Comparison of ENCODE assay signal across 1 cellular context in the genomic region with DNA sequence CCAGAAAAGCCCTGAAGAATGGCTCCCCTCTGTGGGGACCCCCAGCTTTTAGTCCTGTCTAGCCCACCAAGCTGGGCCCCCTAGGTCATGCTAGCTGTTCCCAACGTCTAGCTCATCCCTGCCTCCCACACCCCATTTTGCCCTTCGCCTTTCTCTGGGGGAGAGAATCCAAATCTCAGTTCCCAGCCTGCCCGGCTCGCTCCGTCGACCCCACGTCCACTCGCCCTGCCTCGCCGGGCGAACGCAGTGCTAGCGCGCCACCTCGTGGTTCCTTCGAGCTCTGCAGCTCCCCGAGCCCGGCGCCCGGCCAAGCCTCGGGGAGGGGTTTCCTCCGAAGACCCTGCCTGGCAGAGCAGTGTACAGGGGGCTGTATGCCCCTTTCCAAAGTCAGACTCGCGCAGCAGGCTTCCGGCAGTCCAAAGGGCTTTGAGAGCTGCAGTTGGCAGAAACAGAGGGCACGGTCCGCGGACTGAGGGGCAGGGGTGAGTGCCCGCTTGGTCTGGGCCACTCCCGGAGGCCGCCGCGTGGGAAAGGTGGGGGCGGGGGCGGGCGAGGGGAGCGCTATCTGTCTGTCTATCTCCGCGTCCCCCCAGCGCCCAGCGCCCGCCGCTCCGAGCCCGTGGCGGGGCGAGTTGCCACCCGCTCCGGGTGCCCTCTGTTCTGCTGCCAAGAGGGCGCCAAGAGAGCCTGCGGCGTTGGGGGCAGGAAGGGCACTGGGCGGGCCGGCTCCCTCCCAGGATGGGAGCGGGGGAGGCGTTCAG.
TF ChIP-seq lines count a peak whose summit lies in the region.

No MANE protein-coding gene starts in this region.

TF ChIP-seq in HepG2, 621 proteins besides CTCF, POLR2A, EP300 and RAD21 (continued from another document and continues in another):
- TF ChIP-seq KDM3A (CRISPR knock-in tag; IDR thresholded peaks at IDR 0.05; ENCODE audit: low read depth) (peak; percentile 64), MYPOP (CRISPR knock-in tag; IDR thresholded peaks at IDR 0.05) (peak; percentile 59; the same call in 1 of the 2 replicates), ZNF776 (CRISPR knock-in tag; IDR thresholded peaks at IDR 0.05) (0 out of 2 replicates have a peak, but pooled peaks have one; percentile 12), GATAD2A (CRISPR knock-in tag; IDR thresholded peaks at IDR 0.05) (peak; percentile 51; the same call in 1 of the 2 replicates), ZNF780A (CRISPR knock-in tag; IDR thresholded peaks at IDR 0.05) (peak; percentile 79; the same call in 1 of the 2 replicates), NONO (IDR thresholded peaks at IDR 0.05) (no peak), NONO (CRISPR knock-in tag; conservative IDR thresholded peaks at IDR 0.05) (peak; percentile 88), ZNF280D (CRISPR knock-in tag; IDR thresholded peaks at IDR 0.05) (peak; percentile 73; the same call in 1 of the 2 replicates), SOX13 (IDR thresholded peaks at IDR 0.05) (no peak), SOX13 (CRISPR knock-in tag; conservative IDR thresholded peaks at IDR 0.05 in 1 of 2, IDR thresholded peaks at IDR 0.05 in 1 of 2) (0 out of 4 replicates have a peak, but pooled peaks of 1 of the 2 experiments have one; percentile 34), AHR (CRISPR knock-in tag; IDR thresholded peaks at IDR 0.05) (0 out of 2 replicates have a peak, but pooled peaks have one; percentile 48), CHCHD3 (CRISPR knock-in tag; IDR thresholded peaks at IDR 0.05) (0 out of 2 replicates have a peak, but pooled peaks have one; percentile 22), JARID2 (CRISPR knock-in tag; IDR thresholded peaks at IDR 0.05; ENCODE audit: insufficient replicate concordance) (peak; percentile 96), ZNF792 (CRISPR knock-in tag; IDR thresholded peaks at IDR 0.05) (no peak), MAX (IDR thresholded peaks at IDR 0.05) (peak; percentile 44; the same call in 1 of the 2 replicates), HCFC1 (IDR thresholded peaks at IDR 0.05; ENCODE audit: low read depth, low read length) (no peak), ZNF350 (CRISPR knock-in tag; IDR thresholded peaks at IDR 0.05; ENCODE audit: borderline replicate concordance, low read depth) (0 out of 2 replicates have a peak, but pooled peaks have one; percentile 54), SNAPC5 (CRISPR knock-in tag; IDR thresholded peaks at IDR 0.05; ENCODE audit: borderline replicate concordance) (no peak), KMT2B (CRISPR knock-in tag; IDR thresholded peaks at IDR 0.05) (0 out of 2 replicates have a peak, but pooled peaks have one; percentile 19), PITX1 (CRISPR knock-in tag; IDR thresholded peaks at IDR 0.05) (peak; percentile 22; the same call in 1 of the 2 replicates), ZNF468 (CRISPR knock-in tag; IDR thresholded peaks at IDR 0.05) (no peak), YY1 (IDR thresholded peaks at IDR 0.05; ENCODE audit: insufficient read depth, insufficient replicate concordance, low read depth, low read length) (peak; percentile 59), THRA (CRISPR knock-in tag; IDR thresholded peaks at IDR 0.05; ENCODE audit: borderline replicate concordance) (peak; percentile 44; the same call in 1 of the 2 replicates), ZSCAN31 (CRISPR knock-in tag; IDR thresholded peaks at IDR 0.05; ENCODE audit: low read depth) (peak; percentile 52; the same call in 1 of the 2 replicates), CCDC6 (CRISPR knock-in tag; IDR thresholded peaks at IDR 0.05) (peak; percentile 78; the same call in 1 of the 2 replicates), THAP8 (CRISPR knock-in tag; IDR thresholded peaks at IDR 0.05; ENCODE audit: borderline replicate concordance) (no peak), NR2F2 (IDR thresholded peaks at IDR 0.05; ENCODE audit: borderline replicate concordance, low read depth) (0 out of 2 replicates have a peak, but pooled peaks have one; percentile 15), ZNF44 (CRISPR knock-in tag; IDR thresholded peaks at IDR 0.05) (no peak), SOX6 (IDR thresholded peaks at IDR 0.05) (no peak), SOX6 (CRISPR knock-in tag; IDR thresholded peaks at IDR 0.05) (0 out of 2 replicates have a peak, but pooled peaks have one; percentile 9), ZMYM3 (CRISPR knock-in tag; IDR thresholded peaks at IDR 0.05) (peak; percentile 65), ZNF674 (CRISPR knock-in tag; IDR thresholded peaks at IDR 0.05; ENCODE audit: low read depth) (no peak), NFKB2 (CRISPR knock-in tag; IDR thresholded peaks at IDR 0.05; ENCODE audit: borderline replicate concordance) (peak; percentile 32; the same call in 1 of the 2 replicates), RFX5 (IDR thresholded peaks at IDR 0.05; ENCODE audit: low read depth, low read length) (peak; percentile 51; the same call in 1 of the 2 replicates), SAP130 (CRISPR knock-in tag; IDR thresholded peaks at IDR 0.05; ENCODE audit: low read depth) (0 out of 2 replicates have a peak, but pooled peaks have one; percentile 20), ZMAT3 (CRISPR knock-in tag; conservative IDR thresholded peaks at IDR 0.05) (no peak), ZNF431 (CRISPR knock-in tag; IDR thresholded peaks at IDR 0.05; ENCODE audit: borderline replicate concordance, low read depth) (peak; percentile 41; the same call in 1 of the 2 replicates), HDAC1 (CRISPR knock-in tag; IDR thresholded peaks at IDR 0.05) (0 out of 2 replicates have a peak, but pooled peaks have one; percentile 10), ZNF33A (CRISPR knock-in tag; IDR thresholded peaks at IDR 0.05; ENCODE audit: borderline replicate concordance) (no peak)
- TF ChIP-seq, protein P1, sequence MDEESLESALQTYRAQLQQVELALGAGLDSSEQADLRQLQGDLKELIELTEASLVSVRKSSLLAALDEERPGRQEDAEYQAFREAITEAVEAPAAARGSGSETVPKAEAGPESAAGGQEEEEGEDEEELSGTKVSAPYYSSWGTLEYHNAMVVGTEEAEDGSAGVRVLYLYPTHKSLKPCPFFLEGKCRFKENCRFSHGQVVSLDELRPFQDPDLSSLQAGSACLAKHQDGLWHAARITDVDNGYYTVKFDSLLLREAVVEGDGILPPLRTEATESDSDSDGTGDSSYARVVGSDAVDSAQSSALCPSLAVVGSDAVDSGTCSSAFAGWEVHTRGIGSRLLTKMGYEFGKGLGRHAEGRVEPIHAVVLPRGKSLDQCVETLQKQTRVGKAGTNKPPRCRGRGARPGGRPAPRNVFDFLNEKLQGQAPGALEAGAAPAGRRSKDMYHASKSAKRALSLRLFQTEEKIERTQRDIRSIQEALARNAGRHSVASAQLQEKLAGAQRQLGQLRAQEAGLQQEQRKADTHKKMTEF (CRISPR knock-in tag; IDR thresholded peaks at IDR 0.05), result peak; percentile 59
- TF ChIP-seq, protein P2, sequence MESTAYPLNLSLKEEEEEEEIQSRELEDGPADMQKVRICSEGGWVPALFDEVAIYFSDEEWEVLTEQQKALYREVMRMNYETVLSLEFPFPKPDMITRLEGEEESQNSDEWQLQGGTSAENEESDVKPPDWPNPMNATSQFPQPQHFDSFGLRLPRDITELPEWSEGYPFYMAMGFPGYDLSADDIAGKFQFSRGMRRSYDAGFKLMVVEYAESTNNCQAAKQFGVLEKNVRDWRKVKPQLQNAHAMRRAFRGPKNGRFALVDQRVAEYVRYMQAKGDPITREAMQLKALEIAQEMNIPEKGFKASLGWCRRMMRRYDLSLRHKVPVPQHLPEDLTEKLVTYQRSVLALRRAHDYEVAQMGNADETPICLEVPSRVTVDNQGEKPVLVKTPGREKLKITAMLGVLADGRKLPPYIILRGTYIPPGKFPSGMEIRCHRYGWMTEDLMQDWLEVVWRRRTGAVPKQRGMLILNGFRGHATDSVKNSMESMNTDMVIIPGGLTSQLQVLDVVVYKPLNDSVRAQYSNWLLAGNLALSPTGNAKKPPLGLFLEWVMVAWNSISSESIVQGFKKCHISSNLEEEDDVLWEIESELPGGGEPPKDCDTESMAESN (CRISPR knock-in tag; conservative IDR thresholded peaks at IDR 0.05), result peak; percentile 68; the same call in 1 of the 2 replicates
- TF ChIP-seq, protein P3, sequence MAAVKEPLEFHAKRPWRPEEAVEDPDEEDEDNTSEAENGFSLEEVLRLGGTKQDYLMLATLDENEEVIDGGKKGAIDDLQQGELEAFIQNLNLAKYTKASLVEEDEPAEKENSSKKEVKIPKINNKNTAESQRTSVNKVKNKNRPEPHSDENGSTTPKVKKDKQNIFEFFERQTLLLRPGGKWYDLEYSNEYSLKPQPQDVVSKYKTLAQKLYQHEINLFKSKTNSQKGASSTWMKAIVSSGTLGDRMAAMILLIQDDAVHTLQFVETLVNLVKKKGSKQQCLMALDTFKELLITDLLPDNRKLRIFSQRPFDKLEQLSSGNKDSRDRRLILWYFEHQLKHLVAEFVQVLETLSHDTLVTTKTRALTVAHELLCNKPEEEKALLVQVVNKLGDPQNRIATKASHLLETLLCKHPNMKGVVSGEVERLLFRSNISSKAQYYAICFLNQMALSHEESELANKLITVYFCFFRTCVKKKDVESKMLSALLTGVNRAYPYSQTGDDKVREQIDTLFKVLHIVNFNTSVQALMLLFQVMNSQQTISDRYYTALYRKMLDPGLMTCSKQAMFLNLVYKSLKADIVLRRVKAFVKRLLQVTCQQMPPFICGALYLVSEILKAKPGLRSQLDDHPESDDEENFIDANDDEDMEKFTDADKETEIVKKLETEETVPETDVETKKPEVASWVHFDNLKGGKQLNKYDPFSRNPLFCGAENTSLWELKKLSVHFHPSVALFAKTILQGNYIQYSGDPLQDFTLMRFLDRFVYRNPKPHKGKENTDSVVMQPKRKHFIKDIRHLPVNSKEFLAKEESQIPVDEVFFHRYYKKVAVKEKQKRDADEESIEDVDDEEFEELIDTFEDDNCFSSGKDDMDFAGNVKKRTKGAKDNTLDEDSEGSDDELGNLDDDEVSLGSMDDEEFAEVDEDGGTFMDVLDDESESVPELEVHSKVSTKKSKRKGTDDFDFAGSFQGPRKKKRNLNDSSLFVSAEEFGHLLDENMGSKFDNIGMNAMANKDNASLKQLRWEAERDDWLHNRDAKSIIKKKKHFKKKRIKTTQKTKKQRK (IDR thresholded peaks at IDR 0.05; ENCODE audit: low read length), result no peak
- TF ChIP-seq, protein P4, sequence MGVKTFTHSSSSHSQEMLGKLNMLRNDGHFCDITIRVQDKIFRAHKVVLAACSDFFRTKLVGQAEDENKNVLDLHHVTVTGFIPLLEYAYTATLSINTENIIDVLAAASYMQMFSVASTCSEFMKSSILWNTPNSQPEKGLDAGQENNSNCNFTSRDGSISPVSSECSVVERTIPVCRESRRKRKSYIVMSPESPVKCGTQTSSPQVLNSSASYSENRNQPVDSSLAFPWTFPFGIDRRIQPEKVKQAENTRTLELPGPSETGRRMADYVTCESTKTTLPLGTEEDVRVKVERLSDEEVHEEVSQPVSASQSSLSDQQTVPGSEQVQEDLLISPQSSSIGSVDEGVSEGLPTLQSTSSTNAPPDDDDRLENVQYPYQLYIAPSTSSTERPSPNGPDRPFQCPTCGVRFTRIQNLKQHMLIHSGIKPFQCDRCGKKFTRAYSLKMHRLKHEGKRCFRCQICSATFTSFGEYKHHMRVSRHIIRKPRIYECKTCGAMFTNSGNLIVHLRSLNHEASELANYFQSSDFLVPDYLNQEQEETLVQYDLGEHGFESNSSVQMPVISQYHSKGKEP (CRISPR knock-in tag; IDR thresholded peaks at IDR 0.05), result peak; percentile 18; the same call in 1 of the 2 replicates
- TF ChIP-seq, protein P5, sequence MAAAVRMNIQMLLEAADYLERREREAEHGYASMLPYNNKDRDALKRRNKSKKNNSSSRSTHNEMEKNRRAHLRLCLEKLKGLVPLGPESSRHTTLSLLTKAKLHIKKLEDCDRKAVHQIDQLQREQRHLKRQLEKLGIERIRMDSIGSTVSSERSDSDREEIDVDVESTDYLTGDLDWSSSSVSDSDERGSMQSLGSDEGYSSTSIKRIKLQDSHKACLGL (CRISPR knock-in tag; IDR thresholded peaks at IDR 0.05), result 0 out of 2 replicates have a peak, but pooled peaks have one; percentile 31
